Comparison of ENCODE assay signal across 20 cellular contexts in genomic region chr13:50634339-50634738, GRCh38.
DNase-seq lines count a peak whose midpoint lies in the region; ATAC-seq, FAIRE-seq and TF ChIP-seq lines count a peak whose summit lies in the region.
"Had no signal": no experiment of that assay in that cellular context is flagged by ENCODE, and none has a peak within 500 bp of the region (broad histone marks: within the 10 kb centered on the region; RNA-seq: fewer than 3 reads in every experiment).

No MANE protein-coding gene starts in this region.

- no peaks in the 10 kb centered on the region for H3K9me2 ChIP-seq in OCI-LY1 (ENCODE audit: low read depth, low read length)

- no peaks in the 10 kb centered on the region for H3K9me3 Mint-ChIP-seq in naive B cell
- H3K9me3 Mint-ChIP-seq in stimulated activated naive B cell treated with anti-CD40 and anti-IgM and Interleukin-4, amounts not matched to agents 10 μg/mL and 1 μg/mL and 100 μg/mL, for 72 hours: no peaks in the 10 kb centered on the region
- H3K9me3 Mint-ChIP-seq: CD4-positive, alpha-beta T cell; GM23338; HFFc6 had no signal

- H3K27me3 ChIP-seq in OCI-LY1 (ENCODE audit: insufficient read depth, low read length): no peaks in the 10 kb centered on the region
- H3K27me3 ChIP-seq: BE2C had no signal

- no peaks in the 10 kb centered on the region for H3K27me3 Mint-ChIP-seq in naive B cell
- no peaks in the 10 kb centered on the region for H3K27me3 Mint-ChIP-seq in stimulated activated naive B cell treated with anti-CD40 and anti-IgM and Interleukin-4, amounts not matched to agents 10 μg/mL and 1 μg/mL and 100 μg/mL, for 72 hours
- H3K27me3 Mint-ChIP-seq: CD4-positive, alpha-beta T cell had no signal

- no peaks in the 10 kb centered on the region for H3K9me3 ChIP-seq in HEK293 (ENCODE audit: control insufficient read depth, insufficient read depth, low read depth, low read length)
- no peaks in the 10 kb centered on the region for H3K9me3 ChIP-seq in OCI-LY1 (ENCODE audit: low read length)
- no peaks in the 10 kb centered on the region for H3K9me3 ChIP-seq in kidney (ENCODE audit: control insufficient read depth in 1 of 2, low read length in 2 of 2)
- H3K9me3 ChIP-seq: BE2C, Caco-2 had no signal

- no peak for FAIRE-seq in kidney (lab: Jason Lieb, UNC)
- FAIRE-seq: D721Med, GM12892, GM18507, H54, K562 had no signal

- no peak overlapping the region for H2AFZ ChIP-seq in OCI-LY1 (ENCODE audit: low read length)
- H2AFZ ChIP-seq: GM23338 had no signal

- no peak for ATAC-seq in naive B cell (ENCODE audit: low read depth in 2 of 2)
- no peak for ATAC-seq in stimulated activated naive B cell treated with anti-CD40 and anti-IgM and Interleukin-4, amounts not matched to agents 10 μg/mL and 1 μg/mL and 100 μg/mL, for 72 hours (replicated peaks)
- ATAC-seq in HG02973 (IDR thresholded peaks at IDR 0.05; ENCODE audit: unreplicated experiment): no peak
- ATAC-seq in GM21447 (IDR thresholded peaks at IDR 0.05; ENCODE audit: unreplicated experiment): no peak
- ATAC-seq: GM23338, K562 had no signal

- H3K4me2 ChIP-seq in OCI-LY1 (ENCODE audit: low read length): no peak overlapping the region
- H3K4me2 ChIP-seq: GM23338 had no signal

- H3K4me3 ChIP-seq in HEK293 (ENCODE audit: low read depth, low read length): no peak overlapping the region
- no peak overlapping the region for H3K4me3 ChIP-seq in OCI-LY1 (ENCODE audit: low read depth, low read length, poor library complexity, severe bottlenecking)
- no peak overlapping the region for H3K4me3 ChIP-seq in kidney (ENCODE audit: low read length in 2 of 2)
- H3K4me3 ChIP-seq: GM23338, K562 had no signal

- H3K36me3 Mint-ChIP-seq in naive B cell: no peaks in the 10 kb centered on the region
- no peaks in the 10 kb centered on the region for H3K36me3 Mint-ChIP-seq in stimulated activated naive B cell treated with anti-CD40 and anti-IgM and Interleukin-4, amounts not matched to agents 10 μg/mL and 1 μg/mL and 100 μg/mL, for 72 hours

- H3K4me1 Mint-ChIP-seq in naive B cell: peaks cover 15 to 44% (median 44%) of the 10 kb centered on the region in 3 donors
- peaks cover 21 to 39% of the 10 kb centered on the region in 2 donors for H3K4me1 Mint-ChIP-seq in stimulated activated naive B cell treated with anti-CD40 and anti-IgM and Interleukin-4, amounts not matched to agents 10 μg/mL and 1 μg/mL and 100 μg/mL, for 72 hours

- intact Hi-C loops in kidney (cut with DNase I): no loop called here

- no peak overlapping the region for H3K27ac ChIP-seq in HEK293 (ENCODE audit: extremely low read depth, low read depth, low read length)
- peak overlapping the region; percentile 93 for H3K27ac ChIP-seq in OCI-LY1 (ENCODE audit: low read depth, low read length, poor library complexity, severe bottlenecking)
- no peak overlapping the region for H3K27ac ChIP-seq in kidney (ENCODE audit: low read depth in 2 of 2, low read length in 2 of 2)

- H3K4me1 ChIP-seq in HEK293 (ENCODE audit: control insufficient read depth, insufficient read depth, low read length): no peaks in the 10 kb centered on the region
- peaks cover 49% of the 10 kb centered on the region for H3K4me1 ChIP-seq in OCI-LY1 (ENCODE audit: insufficient read depth, low read length, severe bottlenecking)
- peaks cover 0 to 3% of the 10 kb centered on the region in 2 donors for H3K4me1 ChIP-seq in kidney (ENCODE audit: control insufficient read depth in 1 of 2, insufficient read depth in 1 of 2, low read depth in 1 of 2, low read length in 2 of 2)
- H3K4me1 ChIP-seq: BE2C, Caco-2 had no signal

- CTCF ChIA-PET in HEK293 (lab: Yijun Ruan, JAX): interaction anchor here (0.7 kb wide), 1 partner anchor 1179 kb away, joined by 4 read pairs; no protein-coding TSS in a partner anchor

- H3K36me3 ChIP-seq in HEK293 (ENCODE audit: control insufficient read depth in 2 of 2, insufficient read depth in 1 of 2, low read length in 2 of 2) (no peaks in the 10 kb centered on the region), OCI-LY1 (ENCODE audit: insufficient read depth, low read length) (no peaks in the 10 kb centered on the region), kidney (ENCODE audit: control insufficient read depth in 1 of 2, insufficient read depth in 2 of 2, low read length in 2 of 2) (no peaks in the 10 kb centered on the region)
- H3K36me3 ChIP-seq: BE2C had no signal

- TF ChIP-seq CTCF in HEK293 (tag by site-specific recombination; IDR thresholded peaks at IDR 0.05) (no peak), OCI-LY1 (IDR thresholded peaks at IDR 0.05; ENCODE audit: low read length) (no peak), kidney (IDR thresholded peaks at IDR 0.05; ENCODE audit: borderline replicate concordance, extremely low read depth, insufficient read depth) (no peak)

- DNase-seq in naive B cell (no peak), kidney (no peak)
- no peak for DNase-seq in stimulated activated naive B cell treated with anti-CD40 and anti-IgM and Interleukin-4, amounts not matched to agents 10 μg/mL and 1 μg/mL and 100 μg/mL, for 72 hours
- DNase-seq: BE2C; C1 segment of cervical spinal cord; Caco-2; CD4-positive, alpha-beta T cell; GDM1; HCEC 1CT; HFFc6 had no signal

- H3F3A ChIP-seq in OCI-LY1 (ENCODE audit: insufficient read depth, low read length): no peaks in the 10 kb centered on the region

- POLR2A ChIA-PET in HEK293 (lab: Yijun Ruan, JAX): no interaction called here

- peak overlapping the region; percentile 74 to 99 (median 96) for H3K27ac Mint-ChIP-seq in naive B cell
- H3K27ac Mint-ChIP-seq in stimulated activated naive B cell treated with anti-CD40 and anti-IgM and Interleukin-4, amounts not matched to agents 10 μg/mL and 1 μg/mL and 100 μg/mL, for 72 hours: peak overlapping the region; percentile 31
- H3K27ac Mint-ChIP-seq: CD4-positive, alpha-beta T cell; GM23338; HFFc6 had no signal

- H4K20me1 ChIP-seq in OCI-LY1 (ENCODE audit: insufficient read depth, low read length): no peaks in the 10 kb centered on the region

- H3K9ac ChIP-seq in OCI-LY1 (ENCODE audit: low read length): no peak overlapping the region
- no peak overlapping the region for H3K9ac ChIP-seq in kidney (ENCODE audit: low read length in 2 of 2)

- no peaks in the 10 kb centered on the region for H3K79me2 ChIP-seq in OCI-LY1 (ENCODE audit: insufficient read depth, low read length)

- peak overlapping the region in 1 of 8 donors; percentile 25 for H3K4me3 Mint-ChIP-seq in naive B cell
- no peak overlapping the region for H3K4me3 Mint-ChIP-seq in stimulated activated naive B cell treated with anti-CD40 and anti-IgM and Interleukin-4, amounts not matched to agents 10 μg/mL and 1 μg/mL and 100 μg/mL, for 72 hours
- H3K4me3 Mint-ChIP-seq: CD4-positive, alpha-beta T cell; GM23338; HFFc6 had no signal

TF ChIP-seq in HEK293, 187 proteins besides CTCF, POLR2A, EP300 and RAD21:
- TF ChIP-seq, protein P1, sequence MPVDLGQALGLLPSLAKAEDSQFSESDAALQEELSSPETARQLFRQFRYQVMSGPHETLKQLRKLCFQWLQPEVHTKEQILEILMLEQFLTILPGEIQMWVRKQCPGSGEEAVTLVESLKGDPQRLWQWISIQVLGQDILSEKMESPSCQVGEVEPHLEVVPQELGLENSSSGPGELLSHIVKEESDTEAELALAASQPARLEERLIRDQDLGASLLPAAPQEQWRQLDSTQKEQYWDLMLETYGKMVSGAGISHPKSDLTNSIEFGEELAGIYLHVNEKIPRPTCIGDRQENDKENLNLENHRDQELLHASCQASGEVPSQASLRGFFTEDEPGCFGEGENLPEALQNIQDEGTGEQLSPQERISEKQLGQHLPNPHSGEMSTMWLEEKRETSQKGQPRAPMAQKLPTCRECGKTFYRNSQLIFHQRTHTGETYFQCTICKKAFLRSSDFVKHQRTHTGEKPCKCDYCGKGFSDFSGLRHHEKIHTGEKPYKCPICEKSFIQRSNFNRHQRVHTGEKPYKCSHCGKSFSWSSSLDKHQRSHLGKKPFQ (tag by site-specific recombination; IDR thresholded peaks at IDR 0.05): no peak
- TF ChIP-seq ZBTB8A (tag by site-specific recombination; IDR thresholded peaks at IDR 0.05) (no peak), OSR2 (tag by site-specific recombination; IDR thresholded peaks at IDR 0.05) (no peak), ZIC2 (tag by site-specific recombination; IDR thresholded peaks at IDR 0.05) (no peak), ZNF610 (tag by site-specific recombination; IDR thresholded peaks at IDR 0.05; ENCODE audit: borderline replicate concordance) (peak; percentile 95)
